Comparison of ENCODE assay signal across 15 cellular contexts in the genomic region with DNA sequence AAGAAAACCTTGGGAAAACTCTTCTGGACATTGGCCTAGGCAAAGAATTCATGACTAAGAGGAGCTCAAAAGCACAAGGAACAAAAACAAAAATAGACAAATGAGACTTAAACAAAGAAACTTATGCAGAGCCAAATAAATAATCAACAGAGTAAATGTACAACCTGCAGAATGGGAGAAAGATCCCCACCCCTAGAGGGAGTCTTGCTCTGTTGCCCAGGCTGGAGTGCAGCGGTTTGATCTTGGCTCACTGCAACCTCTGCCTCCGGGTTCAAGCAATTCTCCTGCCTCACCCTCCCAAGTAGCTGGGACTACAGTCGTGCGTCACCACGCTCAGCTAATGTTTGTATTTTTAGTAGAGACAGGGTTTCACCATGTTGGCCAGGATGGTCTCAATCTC. TPM values are rescaled to one million over a fixed set of nuclear protein-coding genes. Genes with fewer than 3 reads are reported as not detected.
A peak's percentile ranks its signal among the peaks of the same experiment; 100 is the strongest.
DNase-seq lines count a peak whose midpoint lies in the region; ATAC-seq, FAIRE-seq and TF ChIP-seq lines count a peak whose summit lies in the region.
"Not testable (repeated sequence)": the region's sequence is repeated elsewhere in the genome, so short reads cannot be mapped to it uniquely, and the experiment has no call there.
"Had no signal": no experiment of that assay in that cellular context is flagged by ENCODE, and none has a peak within 500 bp of the region (broad histone marks: within the 10 kb centered on the region; RNA-seq: fewer than 3 reads in every experiment).

No MANE protein-coding gene starts in this region.

- H3K9ac ChIP-seq in H9 (ENCODE audit: extremely low read depth, insufficient read length, low read length); kidney (ENCODE audit: low read length in 2 of 2); HepG2 (ENCODE audit: insufficient read depth, low read depth, low read length): not testable (repeated sequence)

- not testable (repeated sequence) for H3K9me3 ChIP-seq in H9 (ENCODE audit: control insufficient read depth, low read depth, low read length); WERI-Rb-1 (ENCODE audit: severe bottlenecking); kidney (ENCODE audit: control insufficient read depth in 1 of 2, low read length in 2 of 2); right lobe of liver
- H3K9me3 ChIP-seq in HepG2 (ENCODE audit: low read length): peaks cover 14% of the 10 kb centered on the region

- not testable (repeated sequence) for BruUV-seq in HepG2 (replicated peaks; lab: Mats Ljungman, UMichigan)

- no CpG with 5 or more reads among the region's 5 CpGs for WGBS in H9 (ENCODE audit: extremely low coverage, insufficient read length, low lambda C conversion rate)
- WGBS in HepG2 (ENCODE audit: low lambda C conversion rate): 47% methylated on average over 5 of the region's 5 CpGs
- WGBS in right lobe of liver (ENCODE audit: insufficient coverage, low coverage, low lambda C conversion rate, missing lambda C conversion rate): 82% methylated on average over 5 of the region's 5 CpGs

- H3K27ac Mint-ChIP-seq in H9: not testable (repeated sequence)

- not testable (repeated sequence) for H3K4me1 Mint-ChIP-seq in H9

- H3K14ac ChIP-seq in H9 (ENCODE audit: insufficient read depth, low read length): not testable (repeated sequence)

- H4K8ac ChIP-seq in H9 (replicated peaks; ENCODE audit: insufficient read length, low read depth, low read length): not testable (repeated sequence)

- not testable (repeated sequence) for H3K56ac ChIP-seq in H9 (ENCODE audit: insufficient read length, low read depth, low read length)

- not testable (repeated sequence) for H3T11ph ChIP-seq in H9 (ENCODE audit: low read length)

- H3K36me3 Mint-ChIP-seq in H9 (ENCODE audit: insufficient read depth in 1 of 3, low read depth in 3 of 3): not testable (repeated sequence)

- H2BK15ac ChIP-seq in H9 (ENCODE audit: low read depth, low read length): not testable (repeated sequence)

- H3K4ac ChIP-seq in H9 (ENCODE audit: low read depth, low read length): not testable (repeated sequence)

- H2AFZ ChIP-seq in H9 (ENCODE audit: low read length); HepG2 (ENCODE audit: low read length): not testable (repeated sequence)

- not testable (repeated sequence) for H3K79me1 ChIP-seq in H9 (ENCODE audit: insufficient read depth, low read depth, low read length, poor library complexity, severe bottlenecking)

- TF ChIP-seq CTCF in 22Rv1 (IDR thresholded peaks at IDR 0.05): peak; percentile 18; the same call in 1 of the 2 replicates
- peak; percentile 29 for TF ChIP-seq CTCF in C4-2B (conservative IDR thresholded peaks at IDR 0.05)
- peak; percentile 36; the same call in 2 of the 3 replicates for TF ChIP-seq CTCF in H9 (conservative IDR thresholded peaks at IDR 0.05)
- peak; percentile 29; the same call in 1 of the 2 replicates for TF ChIP-seq CTCF in WERI-Rb-1 (IDR thresholded peaks at IDR 0.05; ENCODE audit: low read depth, low read length)
- peak; percentile 39 for TF ChIP-seq CTCF in epithelial cell of proximal tubule (conservative IDR thresholded peaks at IDR 0.05; ENCODE audit: low read depth, low read length)
- TF ChIP-seq CTCF in kidney (IDR thresholded peaks at IDR 0.05; ENCODE audit: borderline replicate concordance, extremely low read depth, insufficient read depth): peak; percentile 7
- TF ChIP-seq CTCF in HepG2 (CRISPR knock-in tag; IDR thresholded peaks at IDR 0.05): peak; percentile 37
- peak in 3 of 4 donors; percentile 22 to 38 (median 33) for TF ChIP-seq CTCF in right lobe of liver (IDR thresholded peaks at IDR 0.05)

- in situ Hi-C loops in HepG2 (cut with HindIII; ENCODE audit: extremely low pct_ligation_motif_present, low pct_unique_long_range_greater_than_20kb): not testable (repeated sequence)

- not testable (repeated sequence) for H4K20me1 ChIP-seq in H9 (ENCODE audit: control insufficient read depth, insufficient read depth, insufficient read length); HepG2 (ENCODE audit: insufficient read depth, low read length)

- not testable (repeated sequence) for H2BK20ac ChIP-seq in H9 (ENCODE audit: low read depth, low read length, poor library complexity, severe bottlenecking)

- H4K91ac ChIP-seq in H9 (ENCODE audit: insufficient read length, low read depth, low read length): not testable (repeated sequence)

- H3K4me2 ChIP-seq in H9 (ENCODE audit: insufficient read depth, insufficient read length, low read length); HepG2 (ENCODE audit: low read depth, low read length): not testable (repeated sequence)

- CTCF ChIA-PET in HepG2 (lab: Yijun Ruan, JAX; ENCODE audit: low intra/inter-chr PET ratio, low total read pairs): not testable (repeated sequence)

- TF ChIP-seq RAD21 in HepG2 (CRISPR knock-in tag; IDR thresholded peaks at IDR 0.05): not testable (repeated sequence)

- ATAC-seq in HepG2 (peak; percentile 56; the same call in 2 of the 3 replicates), right lobe of liver (peak in 1 of 4 donors; percentile 38)

- H3K79me2 ChIP-seq in H9 (ENCODE audit: insufficient read depth, low read length); HepG2 (ENCODE audit: insufficient read depth, low read length): not testable (repeated sequence)

- not testable (repeated sequence) for H2BK12ac ChIP-seq in H9 (ENCODE audit: insufficient read length, low read depth, low read length)

- not testable (repeated sequence) for FAIRE-seq in kidney (lab: Jason Lieb, UNC); HepG2 (lab: Jason Lieb, UNC)

- not testable (repeated sequence) for H3K23me2 ChIP-seq in H9 (ENCODE audit: insufficient read length, low read depth, low read length, poor library complexity, severe bottlenecking)

- H4K5ac ChIP-seq in H9 (ENCODE audit: insufficient read length, low read depth, low read length): not testable (repeated sequence)

- H3K36me3 ChIP-seq in WERI-Rb-1; kidney (ENCODE audit: control insufficient read depth in 1 of 2, insufficient read depth in 2 of 2, low read length in 2 of 2); HepG2 (replicated peaks in 1 of 2; ENCODE audit: control insufficient read depth in 1 of 2, insufficient read depth in 2 of 2, low read length in 2 of 2); right lobe of liver: not testable (repeated sequence)

- H3K27me3 ChIP-seq in H9 (ENCODE audit: insufficient read depth, low read length); WERI-Rb-1 (ENCODE audit: insufficient read depth, low read depth, severe bottlenecking); HepG2 (ENCODE audit: control insufficient read depth in 1 of 2, insufficient read depth in 2 of 2, low read length in 2 of 2); right lobe of liver: not testable (repeated sequence)

- H3K23ac ChIP-seq in H9 (ENCODE audit: insufficient read length, low read depth, low read length): not testable (repeated sequence)

- H2BK5ac ChIP-seq in H9 (ENCODE audit: insufficient read length, low read length): not testable (repeated sequence)

- H2AK5ac ChIP-seq in H9 (ENCODE audit: insufficient read length, low read length): not testable (repeated sequence)

- not testable (repeated sequence) for H2BK120ac ChIP-seq in H9 (ENCODE audit: low read depth, low read length, poor library complexity, severe bottlenecking)

- not testable (repeated sequence) for H3K4me1 ChIP-seq in H9 (ENCODE audit: insufficient read depth, low read length); kidney (ENCODE audit: control insufficient read depth in 1 of 2, insufficient read depth in 1 of 2, low read depth in 1 of 2, low read length in 2 of 2); HepG2 (ENCODE audit: insufficient read depth, low read length); right lobe of liver

- H3K4me3 ChIP-seq in WERI-Rb-1 (ENCODE audit: low read depth, low read length); epithelial cell of proximal tubule (ENCODE audit: low read depth, low read length); kidney (ENCODE audit: low read length in 2 of 2); HepG2 (replicated peaks in 1 of 3; ENCODE audit: insufficient read depth in 1 of 3, low read depth in 2 of 3, low read length in 3 of 3); right lobe of liver: not testable (repeated sequence)

- POLR2A ChIA-PET in HepG2 (lab: Yijun Ruan, JAX): not testable (repeated sequence)

- intact Hi-C loops in kidney (cut with DNase I); right lobe of liver (cut with DNase I): not testable (repeated sequence)
- intact Hi-C loops in HepG2 (cut with micrococcal nuclease; ENCODE audit: unreplicated experiment): loop anchor here (2.0 to 5.0 kb wide), 2 partner anchors 80 to 1021 kb away; no protein-coding TSS in a partner anchor

- not testable (repeated sequence) for H3K27me3 Mint-ChIP-seq in H9 (ENCODE audit: low read depth)

- TF ChIP-seq POLR2A in HepG2 (IDR thresholded peaks at IDR 0.05; ENCODE audit: insufficient read depth in 1 of 2, low read depth in 2 of 2, low read length in 2 of 2); right lobe of liver (IDR thresholded peaks at IDR 0.05): not testable (repeated sequence)

- not testable (repeated sequence) for TF ChIP-seq EP300 in HepG2 (IDR thresholded peaks at IDR 0.05; ENCODE audit: low read depth in 2 of 2, low read length in 2 of 2); HepG2 (CRISPR knock-in tag; IDR thresholded peaks at IDR 0.05; ENCODE audit: borderline replicate concordance)

- not testable (repeated sequence) for DNase-seq in H9; WERI-Rb-1; epithelial cell of proximal tubule (ENCODE audit: low read depth); kidney; HepG2 (ENCODE audit: low spot score); right lobe of liver

- not testable (repeated sequence) for H3K4me3 Mint-ChIP-seq in H9

- H3K27ac ChIP-seq in 22Rv1; C4-2B; H9 (ENCODE audit: insufficient read length, low read depth, low read length); WERI-Rb-1; kidney (ENCODE audit: low read depth in 2 of 2, low read length in 2 of 2); HepG2 (ENCODE audit: extremely low read length, insufficient read depth, low read length); right lobe of liver: not testable (repeated sequence)

- H3K9me3 Mint-ChIP-seq in H9: not testable (repeated sequence)

- H3K18ac ChIP-seq in H9 (ENCODE audit: insufficient read length, low read depth, low read length): not testable (repeated sequence)

RNA-seq across cellular contexts. Expression of a gene that starts 48.4 kb away (rescaled TPM):
- total RNA-seq in H9 (2021) (not detected in 2 replicates), epithelial cell of proximal tubule (not detected in 2 replicates), kidney (not detected), HepG2 (2016; rRNA removed; fragmentation: Illumina TruSeq; extraction: Trizol) (not detected in 2 replicates), right lobe of liver (not detected)
- polyA plus RNA-seq in kidney (ENCODE audit: insufficient read depth, low read depth, low replicate concordance) (not detected), HepG2 (2011; rRNA removed) (not detected in 2 replicates)
- not detected in 2 replicates for total RNA-seq in HepG2 (2016; cell fraction: cytosol; rRNA removed; fragmentation: Illumina TruSeq; extraction: Trizol; ENCODE audit: low read depth)
- total RNA-seq in HepG2 (2016; cell fraction: insoluble cytoplasmic fraction; rRNA removed; fragmentation: Illumina TruSeq; extraction: Trizol): not detected in 2 replicates
- not detected in 2 replicates for total RNA-seq in HepG2 (2016; cell fraction: membrane; rRNA removed; fragmentation: Illumina TruSeq; extraction: Trizol)
- not detected in 2 replicates for total RNA-seq in HepG2 (2016; cell fraction: nucleus; rRNA removed; fragmentation: Illumina TruSeq; extraction: Trizol)
- not detected in 2 replicates for polyA plus RNA-seq in HepG2 (2011; cell fraction: cytosol; rRNA removed)
- polyA plus RNA-seq in HepG2 (2011; cell fraction: nucleus; rRNA removed): not detected in 2 replicates
- not detected in 2 replicates for polyA plus RNA-seq in HepG2 (2012)
- polyA plus RNA-seq in HepG2 (2016; cell fraction: cytosol; fragmentation: Illumina TruSeq; extraction: Trizol; ENCODE audit: low read depth): not detected in 2 replicates
- not detected in 2 replicates for polyA plus RNA-seq in HepG2 (2016; cell fraction: insoluble cytoplasmic fraction; fragmentation: Illumina TruSeq; extraction: Trizol; ENCODE audit: low read depth)
- not detected in 2 replicates for polyA plus RNA-seq in HepG2 (2016; cell fraction: membrane; fragmentation: Illumina TruSeq; extraction: Trizol; ENCODE audit: low read depth)
- not detected in 2 replicates for polyA plus RNA-seq in HepG2 (2016; cell fraction: nucleus; fragmentation: Illumina TruSeq; extraction: Trizol; ENCODE audit: insufficient read depth, low read depth)
- polyA minus RNA-seq in HepG2 (2011; rRNA and poly(A)+ RNA removed; ENCODE audit: low replicate concordance): not detected in 2 replicates
- polyA minus RNA-seq in HepG2 (2011; cell fraction: cytosol; rRNA and poly(A)+ RNA removed): not detected in 2 replicates
- not detected in 2 replicates for polyA minus RNA-seq in HepG2 (2011; cell fraction: nucleus; rRNA and poly(A)+ RNA removed)
- total RNA-seq: A673; CD4-positive, alpha-beta memory T cell; CD4-positive, CD25-positive, alpha-beta regulatory T cell; CD8-positive, alpha-beta memory T cell had no signal
- polyA plus RNA-seq: AG04450; BJ; CD14-positive monocyte; CD4-positive, alpha-beta memory T cell; CD4-positive, CD25-positive, alpha-beta regulatory T cell; CD8-positive, alpha-beta memory T cell had no signal
